In genomic region chr3:169278667-169279066, GRCh38 we compare ENCODE assay signal across 19 cellular contexts.
"Had no signal": no experiment of that assay in that cellular context is flagged by ENCODE, and none has a peak within 500 bp of the region (broad histone marks: within the 10 kb centered on the region; RNA-seq: fewer than 3 reads in every experiment).

No MANE protein-coding gene starts in this region.

- H3K27ac ChIP-seq: breast epithelium, gastrocnemius medialis, heart right ventricle, lower lobe of right lung, suprapubic skin had no signal

- H3K9me3 ChIP-seq: breast epithelium, gastrocnemius medialis, heart right ventricle, lower lobe of right lung, suprapubic skin had no signal

- H3K36me3 ChIP-seq: breast epithelium, gastrocnemius medialis, heart right ventricle, lower lobe of right lung, suprapubic skin had no signal

- H3K27me3 ChIP-seq: breast epithelium, gastrocnemius medialis, heart right ventricle, suprapubic skin had no signal

- DNase-seq: activated CD4-positive, alpha-beta T cell treated with anti-CD3 and anti-CD28 coated beads, Interleukin-2, amount 10 ng/mL, durations not matched to agents 7 days and 5 days; activated CD8-positive, alpha-beta memory T cell treated with anti-CD3 and anti-CD28 coated beads, Interleukin-2, amount 50 U/mL, for 4 hours; activated CD8-positive, alpha-beta T cell treated with anti-CD3 and anti-CD28 coated beads, Interleukin-2, amount 10 ng/mL, durations not matched to agents 7 days and 5 days; activated naive CD4-positive, alpha-beta T cell treated with anti-CD3 and anti-CD28 coated beads for 36 hours; activated T-cell treated with anti-CD3 and anti-CD28 coated beads, Interleukin-2, amount 50 U/mL, for 4 hours; cerebellar nuclear complex; cortex of kidney; gastrocnemius medialis; heart right ventricle; kidney glomerular epithelial cell; lower lobe of right lung; natural killer cell; retina; stimulated activated CD4-positive, alpha-beta T cell treated with anti-CD3 and anti-CD28 coated beads, Interleukin-2, amount 100 ng/mL, for 24 hours; stimulated activated naive CD8-positive, alpha-beta T cell treated with anti-CD3 and anti-CD28 coated beads, Interleukin-15, Interleukin-2, amounts not matched to agents 100 U/mL and 50 U/mL, for 24 hours; T-cell had no signal

- ATAC-seq: activated CD8-positive, alpha-beta T cell treated with anti-CD3 and anti-CD28 coated beads, Interleukin-2, amount 10 ng/mL, durations not matched to agents 7 days and 5 days; activated T-cell treated with anti-CD3 and anti-CD28 coated beads, Interleukin-2, amount 50 U/mL, for 4 hours; gastrocnemius medialis; heart right ventricle; natural killer cell; SK-N-SH treated with all-trans-retinoic acid at 6 μM for 48 hours; stimulated activated naive CD8-positive, alpha-beta T cell treated with anti-CD3 and anti-CD28 coated beads, Interleukin-15, Interleukin-2, amounts not matched to agents 100 U/mL and 50 U/mL, for 24 hours; T-cell had no signal

- H3K4me1 ChIP-seq: breast epithelium, gastrocnemius medialis, heart right ventricle, suprapubic skin had no signal

- H3K4me3 ChIP-seq: breast epithelium, gastrocnemius medialis, heart right ventricle, lower lobe of right lung, suprapubic skin had no signal
